Comparison of ENCODE assay signal across 1 cellular context in genomic region chr15:98721166-98721565, GRCh38.
TF ChIP-seq lines count a peak whose summit lies in the region.

No MANE protein-coding gene starts in this region.

TF ChIP-seq in WTC11, 78 proteins besides CTCF, POLR2A, EP300 and RAD21 (continued from another document):
- TF ChIP-seq ZNF263 (CRISPR knock-in tag; IDR thresholded peaks at IDR 0.05; ENCODE audit: low read depth) (no peak), ZNF138 (CRISPR knock-in tag; conservative IDR thresholded peaks at IDR 0.05) (no peak), STAT6 (CRISPR knock-in tag; conservative IDR thresholded peaks at IDR 0.05; ENCODE audit: low read depth) (no peak), ZNF423 (CRISPR knock-in tag; IDR thresholded peaks at IDR 0.05) (no peak), JUN (CRISPR knock-in tag; IDR thresholded peaks at IDR 0.05) (no peak), OVOL2 (CRISPR knock-in tag; IDR thresholded peaks at IDR 0.05; ENCODE audit: borderline replicate concordance) (no peak)
TF ChIP-seq in WTC11: peak in this region for 0.
